9 cellular contexts compared by ENCODE assay signal in the genomic region with DNA sequence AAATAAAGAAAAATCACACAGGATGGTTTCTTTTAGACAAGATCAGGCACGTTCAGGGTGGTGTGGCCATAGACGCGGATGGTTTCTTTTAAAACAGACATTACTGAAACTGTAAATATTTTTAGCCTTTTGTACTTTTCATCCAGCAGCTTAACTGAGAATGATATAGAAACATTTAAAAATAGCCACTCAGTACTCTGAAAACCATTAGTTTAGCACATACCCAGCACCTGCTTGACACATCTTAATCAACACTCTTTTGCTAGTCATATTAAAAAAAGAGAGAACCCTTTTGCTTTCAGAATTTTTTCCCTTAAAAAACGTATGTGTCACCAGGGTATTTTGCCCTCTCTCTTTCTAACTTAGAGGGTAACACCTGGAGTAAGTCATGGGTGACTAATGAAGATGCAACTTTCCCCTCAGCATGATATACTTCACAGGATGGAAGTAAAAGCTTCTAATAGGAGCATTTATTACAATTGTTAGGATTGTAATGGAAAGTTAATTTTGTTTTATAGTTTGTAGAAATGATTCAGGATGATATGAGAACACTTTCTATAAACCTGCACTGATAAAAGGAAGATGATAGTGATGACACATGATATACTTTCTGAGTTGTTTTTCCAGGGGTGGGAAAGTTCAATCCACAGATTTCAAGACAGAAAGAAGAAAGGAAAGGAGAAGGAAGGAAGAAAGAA. TPM values are rescaled to one million over a fixed set of nuclear protein-coding genes. Genes with fewer than 3 reads are reported as not detected.
DNase-seq lines count a peak whose midpoint lies in the region; ATAC-seq and TF ChIP-seq lines count a peak whose summit lies in the region.
"Had no signal": no experiment of that assay in that cellular context is flagged by ENCODE, and none has a peak within 500 bp of the region (broad histone marks: within the 10 kb centered on the region; RNA-seq: fewer than 3 reads in every experiment).

No MANE protein-coding gene starts in this region.

- H3K4me1 Mint-ChIP-seq in type B pancreatic cell (ENCODE audit: unreplicated experiment) (peaks cover 8% of the 10 kb centered on the region), Calu3 (ENCODE audit: low read depth, unreplicated experiment) (no peaks in the 10 kb centered on the region)

- intact Hi-C loops in Calu3 (cut with micrococcal nuclease; ENCODE audit: unreplicated experiment) = no loop called here

- peaks cover 8 to 9% of the 10 kb centered on the region in 2 donors for H3K9me3 Mint-ChIP-seq in activated naive CD4-positive, alpha-beta T cell treated with anti-CD3 and anti-CD28 coated beads, Interleukin-2, amount 50 U/mL, for 72 hours
- H3K9me3 Mint-ChIP-seq in type B pancreatic cell (no peaks in the 10 kb centered on the region), Calu3 (ENCODE audit: low read depth, unreplicated experiment) (no peaks in the 10 kb centered on the region)

- TF ChIP-seq CTCF in type B pancreatic cell (conservative IDR thresholded peaks at IDR 0.05) (no peak), Calu3 (IDR thresholded peaks at IDR 0.05; ENCODE audit: unreplicated experiment) (no peak)

- H3K4me3 Mint-ChIP-seq in type B pancreatic cell (no peak overlapping the region), Calu3 (ENCODE audit: low read depth, unreplicated experiment) (no peak overlapping the region)

- H3K36me3 Mint-ChIP-seq in activated naive CD4-positive, alpha-beta T cell treated with anti-CD3 and anti-CD28 coated beads, Interleukin-2, amount 50 U/mL, for 72 hours = peaks cover 27 to 32% of the 10 kb centered on the region in 2 donors
- H3K36me3 Mint-ChIP-seq in type B pancreatic cell = peaks cover 17% of the 10 kb centered on the region
- no peaks in the 10 kb centered on the region for H3K36me3 Mint-ChIP-seq in Calu3 (ENCODE audit: insufficient read depth, unreplicated experiment)

- BruUV-seq in Calu3 (replicated peaks; lab: Mats Ljungman, UMichigan) = no TSS peak

- no peaks in the 10 kb centered on the region for H3K27me3 Mint-ChIP-seq in type B pancreatic cell
- H3K27me3 Mint-ChIP-seq in Calu3 (ENCODE audit: unreplicated experiment) = no peaks in the 10 kb centered on the region

- DNase-seq in activated naive CD4-positive, alpha-beta T cell treated with anti-CD3 and anti-CD28 coated beads, Interleukin-2, amount 50 U/mL, for 72 hours (ENCODE audit: low spot score in 2 of 2) = no peak
- no peak for DNase-seq in type B pancreatic cell (ENCODE audit: extremely low spot score, unreplicated experiment)
- DNase-seq in HCEC 1CT = no peak
- DNase-seq in Calu3 = no peak
- no peak for DNase-seq in SW480 (ENCODE audit: low spot score)
- DNase-seq: lower lobe of right lung had no signal

- CTCF ChIA-PET in Calu3 (lab: Charles Lee) = no interaction called here

- peak overlapping the region; percentile 99 to 100 for H3K27ac Mint-ChIP-seq in activated naive CD4-positive, alpha-beta T cell treated with anti-CD3 and anti-CD28 coated beads, Interleukin-2, amount 50 U/mL, for 72 hours
- H3K27ac Mint-ChIP-seq in type B pancreatic cell (no peak overlapping the region), Calu3 (ENCODE audit: unreplicated experiment) (no peak overlapping the region)

- ATAC-seq in GM18498 (IDR thresholded peaks at IDR 0.05; ENCODE audit: unreplicated experiment) (peak; percentile 94), GM19452 (IDR thresholded peaks at IDR 0.05; ENCODE audit: unreplicated experiment) (peak; percentile 91), HG03095 (IDR thresholded peaks at IDR 0.05; ENCODE audit: unreplicated experiment) (peak; percentile 95)
- peak; percentile 69 to 76 for ATAC-seq in activated naive CD4-positive, alpha-beta T cell treated with anti-CD3 and anti-CD28 coated beads, Interleukin-2, amount 50 U/mL, for 72 hours
- ATAC-seq: lower lobe of right lung had no signal

RNA-seq across cellular contexts. Expression of a gene that starts 45.2 kb away (rescaled TPM):
- total RNA-seq in activated naive CD4-positive, alpha-beta T cell treated with anti-CD3 and anti-CD28 coated beads, Interleukin-2, amount 50 U/mL, for 72 hours = 10 to 100 TPM; 48.7 to 90.8 TPM
- 8.5 and 33.5 TPM in 2 replicates for total RNA-seq in type B pancreatic cell (ENCODE audit: low replicate concordance)
- total RNA-seq in Calu3 (2022) = 5.6 and 7.2 TPM in 2 replicates

Comparison
In these comparisons a context has a peak if more than half of its experiments do, and no peak if none do; other contexts are left out.
1. H3K27ac Mint-ChIP-seq: peak in activated naive CD4-positive, alpha-beta T cell treated with anti-CD3 and anti-CD28 coated beads, Interleukin-2, amount 50 U/mL, for 72 hours (2 of 2); none in type B pancreatic cell (single experiment) and Calu3 (single experiment).
2. Peak in every context shown above with its lines, with median percentiles within 50 percentile points of each other: ATAC-seq.